ENCODE assay signal across 2 cellular contexts in the genomic region with DNA sequence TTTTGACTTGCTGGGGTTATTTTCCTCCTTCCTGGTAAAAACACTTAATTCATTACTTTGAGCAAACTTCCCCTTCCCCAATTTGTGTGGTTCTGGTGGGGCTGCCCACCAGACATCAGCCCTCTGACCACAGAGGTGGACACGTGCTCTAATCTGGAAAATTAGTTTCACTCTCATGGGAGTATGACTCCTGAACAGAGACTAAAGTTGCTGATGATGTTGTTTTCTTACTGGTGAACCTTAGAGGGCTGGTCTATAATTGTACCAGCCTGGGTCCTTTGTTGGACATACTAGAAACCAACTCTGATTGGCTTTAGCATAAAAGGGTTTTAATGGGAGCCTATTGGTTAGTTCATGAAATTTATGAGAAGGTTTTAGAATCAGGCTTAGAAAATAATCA.
TF ChIP-seq lines count a peak whose summit lies in the region.

No MANE protein-coding gene starts in this region.

TF ChIP-seq in IMR-90, 13 proteins besides CTCF, POLR2A, EP300 and RAD21:
- TF ChIP-seq RFX5 (IDR thresholded peaks at IDR 0.05; ENCODE audit: low read depth, low read length): no peak

TF ChIP-seq in K562, 482 proteins besides CTCF, POLR2A, EP300 and RAD21:
- no peak for TF ChIP-seq ZNF217 (CRISPR knock-in tag; IDR thresholded peaks at IDR 0.05)
- TF ChIP-seq ZNF184 (CRISPR knock-in tag; IDR thresholded peaks at IDR 0.05): no peak
- TF ChIP-seq, protein P1, sequence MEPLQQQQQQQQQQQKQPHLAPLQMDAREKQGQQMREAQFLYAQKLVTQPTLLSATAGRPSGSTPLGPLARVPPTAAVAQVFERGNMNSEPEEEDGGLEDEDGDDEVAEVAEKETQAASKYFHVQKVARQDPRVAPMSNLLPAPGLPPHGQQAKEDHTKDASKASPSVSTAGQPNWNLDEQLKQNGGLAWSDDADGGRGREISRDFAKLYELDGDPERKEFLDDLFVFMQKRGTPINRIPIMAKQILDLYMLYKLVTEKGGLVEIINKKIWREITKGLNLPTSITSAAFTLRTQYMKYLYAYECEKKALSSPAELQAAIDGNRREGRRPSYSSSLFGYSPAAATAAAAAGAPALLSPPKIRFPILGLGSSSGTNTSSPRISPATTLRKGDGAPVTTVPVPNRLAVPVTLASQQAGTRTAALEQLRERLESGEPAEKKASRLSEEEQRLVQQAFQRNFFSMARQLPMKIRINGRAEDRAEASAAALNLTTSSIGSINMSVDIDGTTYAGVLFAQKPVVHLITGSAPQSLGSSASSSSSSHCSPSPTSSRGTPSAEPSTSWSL (CRISPR knock-in tag; IDR thresholded peaks at IDR 0.05; ENCODE audit: borderline replicate concordance): no peak
- TF ChIP-seq, protein P2, sequence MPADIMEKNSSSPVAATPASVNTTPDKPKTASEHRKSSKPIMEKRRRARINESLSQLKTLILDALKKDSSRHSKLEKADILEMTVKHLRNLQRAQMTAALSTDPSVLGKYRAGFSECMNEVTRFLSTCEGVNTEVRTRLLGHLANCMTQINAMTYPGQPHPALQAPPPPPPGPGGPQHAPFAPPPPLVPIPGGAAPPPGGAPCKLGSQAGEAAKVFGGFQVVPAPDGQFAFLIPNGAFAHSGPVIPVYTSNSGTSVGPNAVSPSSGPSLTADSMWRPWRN (IDR thresholded peaks at IDR 0.05; ENCODE audit: low read depth): no peak
- TF ChIP-seq NR2C2 (CRISPR knock-in tag; IDR thresholded peaks at IDR 0.05): no peak
- TF ChIP-seq NR2C2 (tag; IDR thresholded peaks at IDR 0.05): no peak
- TF ChIP-seq ZNF316 (IDR thresholded peaks at IDR 0.05): peak; percentile 67
- no peak for TF ChIP-seq ZNF436 (CRISPR knock-in tag; IDR thresholded peaks at IDR 0.05)
- no peak for TF ChIP-seq ZNF79 (CRISPR knock-in tag; IDR thresholded peaks at IDR 0.05; ENCODE audit: low read depth)
